In the genomic region with DNA sequence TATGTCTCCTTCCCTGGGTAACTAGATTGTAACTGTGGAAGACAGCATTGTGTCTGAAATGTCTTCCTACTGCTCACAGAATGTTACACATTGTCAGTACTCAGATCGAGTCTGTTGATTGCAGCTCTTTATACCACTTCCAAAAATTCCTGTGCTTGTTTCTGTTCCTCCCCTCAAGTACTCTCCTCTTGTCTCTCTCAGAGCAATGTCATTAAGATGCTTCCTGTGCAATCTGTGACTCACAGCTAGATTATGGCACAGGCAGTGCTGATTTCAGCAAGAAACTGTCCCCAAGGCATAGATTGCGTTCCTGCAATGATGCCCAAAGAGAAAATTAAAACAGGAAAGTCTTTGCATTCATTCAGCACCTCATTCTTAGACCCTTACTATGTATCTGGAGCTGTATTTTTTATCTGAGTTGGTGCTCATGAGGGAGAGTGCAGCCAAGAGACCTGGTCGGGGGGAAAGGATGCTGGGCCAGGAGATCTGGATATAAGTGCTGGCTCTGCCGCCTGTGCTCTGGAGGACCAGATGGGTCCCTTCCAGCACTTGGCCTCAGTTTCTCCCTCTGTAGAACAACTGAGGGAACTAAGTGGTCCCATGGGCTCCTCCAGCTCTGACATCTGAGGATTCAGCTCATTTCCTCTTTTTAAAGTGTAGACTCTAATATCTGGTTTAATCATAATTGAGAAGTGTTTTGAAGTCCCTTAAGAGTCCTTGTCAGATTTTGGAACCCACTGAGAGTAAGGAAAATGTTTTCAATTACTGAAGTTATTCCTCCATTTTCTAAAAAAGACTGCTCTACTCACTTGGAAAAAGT, we compare ENCODE assay signal across 10 cellular contexts. TPM values are rescaled to one million over a fixed set of nuclear protein-coding genes. Genes with fewer than 3 reads are reported as not detected.
DNase-seq lines count a peak whose midpoint lies in the region; ATAC-seq and TF ChIP-seq lines count a peak whose summit lies in the region.
"Had no signal": no experiment of that assay in that cellular context is flagged by ENCODE, and none has a peak within 500 bp of the region (broad histone marks: within the 10 kb centered on the region; RNA-seq: fewer than 3 reads in every experiment).

No MANE protein-coding gene starts in this region.

- 49% methylated on average over 4 of the region's 4 CpGs for WGBS in SK-N-SH (ENCODE audit: low lambda C conversion rate)

- H3K4me1 ChIP-seq in SK-N-SH (ENCODE audit: control insufficient read depth in 1 of 2, insufficient read depth in 2 of 2, low read depth in 1 of 2, low read length in 1 of 2) (peaks cover 20 to 34% of the 10 kb centered on the region in 2 experiments), cardiac muscle cell (ENCODE audit: low read depth) (peaks cover 19% of the 10 kb centered on the region)

- H3K4me3 ChIP-seq in SK-N-SH (ENCODE audit: low read depth in 2 of 2, low read length in 1 of 2) (no peak overlapping the region), cardiac muscle cell (no peak overlapping the region)

- no peaks in the 10 kb centered on the region for H3K9me2 ChIP-seq in SK-N-SH

- TF ChIP-seq CTCF in SK-N-SH (IDR thresholded peaks at IDR 0.05) (no peak), cardiac muscle cell (IDR thresholded peaks at IDR 0.05; ENCODE audit: low read depth, low read length) (no peak)

- ATAC-seq in GM21717 (IDR thresholded peaks at IDR 0.05; ENCODE audit: unreplicated experiment), result no peak

- no peak overlapping the region for H3K9ac ChIP-seq in SK-N-SH

- no peak overlapping the region for H3K4me2 ChIP-seq in SK-N-SH

- H3K27ac ChIP-seq in SK-N-SH (ENCODE audit: low read depth in 2 of 2, low read length in 1 of 2) (peak overlapping the region; percentile 9 to 13; a peak in 1 of 4 replicates), cardiac muscle cell (peak overlapping the region; percentile 21)
- H3K27ac ChIP-seq: 22Rv1 had no signal

- H3K79me2 ChIP-seq in SK-N-SH (ENCODE audit: insufficient read depth), result no peaks in the 10 kb centered on the region

- DNase-seq in NCI-H2227 treated with DMSO at 0.1 percent for 48 hours (lab: John Stamatoyannopoulos, UW) (peak; percentile 7), NCI-H2227 (lab: John Stamatoyannopoulos, UW; ENCODE audit: unreplicated experiment) (no peak), SK-N-SH (no peak), cardiac muscle cell (ENCODE audit: low read depth in 1 of 2, low spot score in 1 of 2) (peak; percentile 13 to 66), stromal cell of bone marrow (ENCODE audit: low read depth) (peak; percentile 61), NCI-H2081 treated with DMSO at 0.1 percent for 48 hours (lab: John Stamatoyannopoulos, UW) (no peak), SHP77 treated with DMSO at 0.1 percent for 48 hours (lab: John Stamatoyannopoulos, UW) (no peak)
- DNase-seq: immature natural killer cell had no signal

- CTCF ChIA-PET in SK-N-SH (lab: Yijun Ruan, JAX), result interaction anchor here (0.8 to 2.1 kb wide), 5 partner anchors 39 to 91 kb away, joined by 3 to 6 read pairs (median 3); no protein-coding TSS in a partner anchor

- peaks cover 18% of the 10 kb centered on the region for H3F3A ChIP-seq in SK-N-SH (replicated peaks; ENCODE audit: insufficient read depth)

- H2AFZ ChIP-seq in SK-N-SH (ENCODE audit: low read depth), result peak overlapping the region; percentile 9

- TF ChIP-seq RAD21 in SK-N-SH (IDR thresholded peaks at IDR 0.05; ENCODE audit: low read length), result no peak

- H3K36me3 ChIP-seq in SK-N-SH (replicated peaks in 1 of 2; ENCODE audit: control insufficient read depth in 1 of 2, insufficient read depth in 2 of 2, low read length in 1 of 2) (no peaks in the 10 kb centered on the region), cardiac muscle cell (no peaks in the 10 kb centered on the region)

- H3K27me3 ChIP-seq in SK-N-SH (ENCODE audit: insufficient read depth) (no peaks in the 10 kb centered on the region), cardiac muscle cell (no peaks in the 10 kb centered on the region)

- TF ChIP-seq EP300 in SK-N-SH (IDR thresholded peaks at IDR 0.05; ENCODE audit: borderline replicate concordance in 1 of 2, low read depth in 1 of 2, low read length in 1 of 2), result no peak

- POLR2A ChIA-PET in SK-N-SH (lab: Yijun Ruan, JAX), result interaction anchor here (0.7 to 1.2 kb wide), 3 partner anchors 19 to 56 kb away, joined by 3 to 4 read pairs (median 3); a partner anchor contains a TSS

- no peaks in the 10 kb centered on the region for H3K9me3 ChIP-seq in SK-N-SH
- H3K9me3 ChIP-seq in cardiac muscle cell (ENCODE audit: low read depth), result no peaks in the 10 kb centered on the region

- H4K20me1 ChIP-seq in SK-N-SH (ENCODE audit: insufficient read depth), result no peaks in the 10 kb centered on the region

TF ChIP-seq in SK-N-SH, 30 proteins besides CTCF, POLR2A, EP300 and RAD21:
- TF ChIP-seq, protein P1, sequence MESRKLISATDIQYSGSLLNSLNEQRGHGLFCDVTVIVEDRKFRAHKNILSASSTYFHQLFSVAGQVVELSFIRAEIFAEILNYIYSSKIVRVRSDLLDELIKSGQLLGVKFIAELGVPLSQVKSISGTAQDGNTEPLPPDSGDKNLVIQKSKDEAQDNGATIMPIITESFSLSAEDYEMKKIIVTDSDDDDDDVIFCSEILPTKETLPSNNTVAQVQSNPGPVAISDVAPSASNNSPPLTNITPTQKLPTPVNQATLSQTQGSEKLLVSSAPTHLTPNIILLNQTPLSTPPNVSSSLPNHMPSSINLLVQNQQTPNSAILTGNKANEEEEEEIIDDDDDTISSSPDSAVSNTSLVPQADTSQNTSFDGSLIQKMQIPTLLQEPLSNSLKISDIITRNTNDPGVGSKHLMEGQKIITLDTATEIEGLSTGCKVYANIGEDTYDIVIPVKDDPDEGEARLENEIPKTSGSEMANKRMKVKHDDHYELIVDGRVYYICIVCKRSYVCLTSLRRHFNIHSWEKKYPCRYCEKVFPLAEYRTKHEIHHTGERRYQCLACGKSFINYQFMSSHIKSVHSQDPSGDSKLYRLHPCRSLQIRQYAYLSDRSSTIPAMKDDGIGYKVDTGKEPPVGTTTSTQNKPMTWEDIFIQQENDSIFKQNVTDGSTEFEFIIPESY (IDR thresholded peaks at IDR 0.05; ENCODE audit: borderline replicate concordance, low read depth), result no peak
- TF ChIP-seq POLR2AphosphoS5 (IDR thresholded peaks at IDR 0.05; ENCODE audit: low read depth, low read length) (no peak), SMC3 (IDR thresholded peaks at IDR 0.05; ENCODE audit: low read depth, low read length) (no peak), TEAD4 (IDR thresholded peaks at IDR 0.05; ENCODE audit: borderline replicate concordance, insufficient read depth) (no peak), GABPA (IDR thresholded peaks at IDR 0.05; ENCODE audit: low read depth) (no peak), JUND (IDR thresholded peaks at IDR 0.05) (peak; percentile 16; the same call in 1 of the 2 replicates), FOSL2 (IDR thresholded peaks at IDR 0.05; ENCODE audit: borderline replicate concordance, low read depth) (peak; percentile 40; the same call in 1 of the 2 replicates), YY1 (IDR thresholded peaks at IDR 0.05; ENCODE audit: low read depth) (no peak), EZH2phosphoT487 (IDR thresholded peaks at IDR 0.05; ENCODE audit: borderline replicate concordance, low read depth) (no peak)

RNA-seq across cellular contexts. Expression of a gene that starts 40.8 kb away (rescaled TPM):
- 23.9 and 27.4 TPM in 2 replicates for polyA plus RNA-seq in SK-N-SH (2012; rRNA removed)
- 39.1 and 47.9 TPM in 2 replicates for polyA plus RNA-seq in SK-N-SH (2012; cell fraction: cytosol; rRNA removed)
- polyA plus RNA-seq in SK-N-SH (2012; cell fraction: nucleus; rRNA removed), result 41.6 and 42.9 TPM in 2 replicates
- 25.8 and 40.6 TPM in 2 replicates for total RNA-seq in cardiac muscle cell
- polyA plus RNA-seq in cardiac muscle cell, result 47.6 and 67.7 TPM in 2 replicates

RNA-seq across cellular contexts. Expression of a gene that starts 54.9 kb away (rescaled TPM):
- polyA plus RNA-seq in SK-N-SH (2012; rRNA removed), result 25.5 and 40.0 TPM in 2 replicates
- 41.1 and 41.8 TPM in 2 replicates for polyA plus RNA-seq in SK-N-SH (2012; cell fraction: cytosol; rRNA removed)
- polyA plus RNA-seq in SK-N-SH (2012; cell fraction: nucleus; rRNA removed), result 25.1 and 27.1 TPM in 2 replicates
- total RNA-seq in cardiac muscle cell, result 83.5 and 134 TPM in 2 replicates
- polyA plus RNA-seq in cardiac muscle cell, result 78.0 and 84.9 TPM in 2 replicates

Comparison
In these comparisons a context has a peak if more than half of its experiments do, and no peak if none do; other contexts are left out.
1. DNase-seq: peak in NCI-H2227 treated with DMSO at 0.1 percent for 48 hours (single experiment), cardiac muscle cell (2 of 2) and stromal cell of bone marrow (single experiment); none in NCI-H2227 (single experiment), SK-N-SH (single experiment), NCI-H2081 treated with DMSO at 0.1 percent for 48 hours (single experiment) and SHP77 treated with DMSO at 0.1 percent for 48 hours (single experiment).